2 cellular contexts compared by ENCODE assay signal in genomic region chr14:82038066-82038465, GRCh38.
A peak's percentile ranks its signal among the peaks of the same experiment; 100 is the strongest.
DNase-seq lines count a peak whose midpoint lies in the region; ATAC-seq, FAIRE-seq and TF ChIP-seq lines count a peak whose summit lies in the region.
"Not testable (repeated sequence)": the region's sequence is repeated elsewhere in the genome, so short reads cannot be mapped to it uniquely, and the experiment has no call there.

No MANE protein-coding gene starts in this region.

- not testable (repeated sequence) for TF ChIP-seq POLR2A in A549 (IDR thresholded peaks at IDR 0.05; ENCODE audit: low read length)

- not testable (repeated sequence) for H3K36me3 ChIP-seq in HEK293 (ENCODE audit: control insufficient read depth in 2 of 2, insufficient read depth in 1 of 2, low read length in 2 of 2)

- TF ChIP-seq RAD21 in A549 (conservative IDR thresholded peaks at IDR 0.05 in 1 of 2, IDR thresholded peaks at IDR 0.05 in 1 of 2): not testable (repeated sequence)

- WGBS in A549 (ENCODE audit: missing lambda C conversion rate): 2% methylated on average over 3 of the region's 3 CpGs

- not testable (repeated sequence) for H3K4me3 ChIP-seq in A549; HEK293 (ENCODE audit: low read depth, low read length)

- TF ChIP-seq CTCF in A549 (IDR thresholded peaks at IDR 0.05); HEK293 (tag by site-specific recombination; IDR thresholded peaks at IDR 0.05): not testable (repeated sequence)

- H3K4me2 ChIP-seq in A549: not testable (repeated sequence)

- H3K4me1 ChIP-seq in A549; HEK293 (ENCODE audit: control insufficient read depth, insufficient read depth, low read length): not testable (repeated sequence)

- H3K27ac ChIP-seq in A549; HEK293 (ENCODE audit: extremely low read depth, low read depth, low read length): not testable (repeated sequence)

- POLR2A ChIA-PET in A549 (lab: Yijun Ruan, JAX); HEK293 (lab: Yijun Ruan, JAX): not testable (repeated sequence)

- TF ChIP-seq EP300 in A549 (IDR thresholded peaks at IDR 0.05): not testable (repeated sequence)

- not testable (repeated sequence) for H3K9me3 ChIP-seq in A549; HEK293 (ENCODE audit: control insufficient read depth, insufficient read depth, low read depth, low read length)

- CTCF ChIA-PET in A549 (lab: Yijun Ruan, JAX); HEK293 (lab: Yijun Ruan, JAX): not testable (repeated sequence)

- DNase-seq in A549 (ENCODE audit: low read depth in 1 of 2, low spot score in 1 of 2): not testable (repeated sequence)

- not testable (repeated sequence) for FAIRE-seq in A549 (lab: Jason Lieb, UNC)

- ATAC-seq in A549: not testable (repeated sequence)

TF ChIP-seq in A549, 52 proteins besides CTCF, POLR2A, EP300 and RAD21:
- peak; percentile 35 for TF ChIP-seq ZC3H11A (IDR thresholded peaks at IDR 0.05)

TF ChIP-seq in HEK293, 187 proteins besides CTCF, POLR2A, EP300 and RAD21:
- TF ChIP-seq ZNF555 (tag by site-specific recombination; conservative IDR thresholded peaks at IDR 0.05): peak; percentile 58
- peak; percentile 57 for TF ChIP-seq ZNF426 (tag by site-specific recombination; IDR thresholded peaks at IDR 0.05)
- TF ChIP-seq ZNF518A (tag by site-specific recombination; conservative IDR thresholded peaks at IDR 0.05; ENCODE audit: low read depth): peak; percentile 55
- peak; percentile 25; the same call in 1 of the 2 replicates for TF ChIP-seq REST (tag by site-specific recombination; IDR thresholded peaks at IDR 0.05)
- TF ChIP-seq ZNF394 (tag by site-specific recombination; IDR thresholded peaks at IDR 0.05; ENCODE audit: borderline replicate concordance): peak; percentile 63; the same call in 1 of the 2 replicates
